Comparison of ENCODE assay signal across 12 cellular contexts in genomic region chr12:120125792-120126634, GRCh38. TPM values are rescaled to one million over a fixed set of nuclear protein-coding genes. Genes with fewer than 3 reads are reported as not detected.
DNase-seq lines count a peak whose midpoint lies in the region; ATAC-seq and FAIRE-seq lines count a peak whose summit lies in the region.
"Had no signal": no experiment of that assay in that cellular context is flagged by ENCODE, and none has a peak within 500 bp of the region (broad histone marks: within the 10 kb centered on the region; RNA-seq: fewer than 3 reads in every experiment).

No MANE protein-coding gene starts in this region.

- no peaks in the 10 kb centered on the region for H3K9me3 Mint-ChIP-seq in activated naive CD8-positive, alpha-beta T cell treated with anti-CD3 and anti-CD28 coated beads, Interleukin-2, amount 50 U/mL, for 24 hours
- H3K9me3 Mint-ChIP-seq: CD8-positive, alpha-beta T cell had no signal

- H3K36me3 ChIP-seq in small intestine (ENCODE audit: control insufficient read depth in 2 of 2, insufficient read depth in 2 of 2, low read length in 2 of 2), result peaks cover 11 to 18% of the 10 kb centered on the region in 2 donors

- ATAC-seq in activated naive CD8-positive, alpha-beta T cell treated with anti-CD3 and anti-CD28 coated beads, Interleukin-2, amount 50 U/mL, for 24 hours, result peak; percentile 71
- ATAC-seq in HG03108 (IDR thresholded peaks at IDR 0.05; ENCODE audit: unreplicated experiment), result no peak
- ATAC-seq: CD8-positive, alpha-beta T cell had no signal

- H3K4me3 Mint-ChIP-seq in activated naive CD8-positive, alpha-beta T cell treated with anti-CD3 and anti-CD28 coated beads, Interleukin-2, amount 50 U/mL, for 24 hours, result no peak overlapping the region
- H3K4me3 Mint-ChIP-seq: CD8-positive, alpha-beta T cell had no signal

- 87 to 91% (median 90%) methylated on average over 6 of the region's 6 CpGs for WGBS in small intestine, 3 donors

- H3K4me3 ChIP-seq in small intestine (ENCODE audit: low read depth in 1 of 2, low read length in 2 of 2), result no peak overlapping the region
- H3K4me3 ChIP-seq: vagina had no signal

- H3K27me3 ChIP-seq in small intestine (ENCODE audit: control insufficient read depth in 2 of 2, insufficient read depth in 2 of 2, low read length in 2 of 2), result no peaks in the 10 kb centered on the region
- H3K27me3 ChIP-seq: vagina had no signal

- peaks cover 34% of the 10 kb centered on the region for H3K36me3 Mint-ChIP-seq in activated naive CD8-positive, alpha-beta T cell treated with anti-CD3 and anti-CD28 coated beads, Interleukin-2, amount 50 U/mL, for 24 hours (ENCODE audit: low read depth)

- H3K27me3 Mint-ChIP-seq in activated naive CD8-positive, alpha-beta T cell treated with anti-CD3 and anti-CD28 coated beads, Interleukin-2, amount 50 U/mL, for 24 hours, result no peaks in the 10 kb centered on the region

- no peak for FAIRE-seq in small intestine (lab: Jason Lieb, UNC)

- H3K27ac ChIP-seq in small intestine (ENCODE audit: low read depth in 1 of 2, low read length in 1 of 2), result no peak overlapping the region
- H3K27ac ChIP-seq: vagina had no signal

- H3K27ac Mint-ChIP-seq in activated naive CD8-positive, alpha-beta T cell treated with anti-CD3 and anti-CD28 coated beads, Interleukin-2, amount 50 U/mL, for 24 hours, result peak overlapping the region; percentile 89

- no peaks in the 10 kb centered on the region for H3K4me1 ChIP-seq in small intestine (ENCODE audit: control insufficient read depth in 2 of 2, insufficient read depth in 1 of 2, low read depth in 1 of 2, low read length in 1 of 2)

- peak; percentile 31 for DNase-seq in stimulated activated CD4-positive, alpha-beta T cell treated with anti-CD3 and anti-CD28 coated beads, Interleukin-4, amount 100 ng/mL, for 24 hours
- no peak for DNase-seq in stimulated activated CD4-positive, alpha-beta T cell treated with anti-CD3 and anti-CD28 coated beads, Interleukin-12 subunit alpha, Interleukin-12 subunit beta, amount 100 ng/mL, for 4 hours
- DNase-seq in activated naive CD8-positive, alpha-beta T cell treated with anti-CD3 and anti-CD28 coated beads, Interleukin-2, amount 50 U/mL, for 24 hours, result no peak
- peak; percentile 39 for DNase-seq in kidney tubule cell (ENCODE audit: low spot score)
- no peak for DNase-seq in small intestine
- DNase-seq in A172 (ENCODE audit: low spot score), result no peak
- DNase-seq in NCI-H1105 treated with DMSO at 0.1 percent for 48 hours (lab: John Stamatoyannopoulos, UW), result no peak
- DNase-seq: CD8-positive, alpha-beta T cell; islet precursor cell; NCI-H2029 treated with DMSO at 0.1 percent for 48 hours had no signal

- H3K9me3 ChIP-seq in small intestine (ENCODE audit: control insufficient read depth, low read depth), result no peaks in the 10 kb centered on the region
- H3K9me3 ChIP-seq: vagina had no signal

- peaks cover 68% of the 10 kb centered on the region for H3K4me1 Mint-ChIP-seq in activated naive CD8-positive, alpha-beta T cell treated with anti-CD3 and anti-CD28 coated beads, Interleukin-2, amount 50 U/mL, for 24 hours

RNA-seq across cellular contexts. Expression of gene RAB35, which starts 9.5 kb away (rescaled TPM):
- 10 to 100 TPM; 21.5 to 31.9 (median 22.7) TPM for polyA plus RNA-seq in small intestine
- 30.0 and 35.5 TPM in 2 replicates for total RNA-seq in A172 (2014; rRNA removed; shearing (Covaris generic))

Comparison
In these comparisons a context has a peak if more than half of its experiments do, and no peak if none do; other contexts are left out.
1. DNase-seq: peak in stimulated activated CD4-positive, alpha-beta T cell treated with anti-CD3 and anti-CD28 coated beads, Interleukin-4, amount 100 ng/mL, for 24 hours (single experiment) and kidney tubule cell (single experiment); none in stimulated activated CD4-positive, alpha-beta T cell treated with anti-CD3 and anti-CD28 coated beads, Interleukin-12 subunit alpha, Interleukin-12 subunit beta, amount 100 ng/mL, for 4 hours (single experiment), activated naive CD8-positive, alpha-beta T cell treated with anti-CD3 and anti-CD28 coated beads, Interleukin-2, amount 50 U/mL, for 24 hours (single experiment), small intestine (single experiment), A172 (single experiment) and NCI-H1105 treated with DMSO at 0.1 percent for 48 hours (single experiment).